In the genomic region with DNA sequence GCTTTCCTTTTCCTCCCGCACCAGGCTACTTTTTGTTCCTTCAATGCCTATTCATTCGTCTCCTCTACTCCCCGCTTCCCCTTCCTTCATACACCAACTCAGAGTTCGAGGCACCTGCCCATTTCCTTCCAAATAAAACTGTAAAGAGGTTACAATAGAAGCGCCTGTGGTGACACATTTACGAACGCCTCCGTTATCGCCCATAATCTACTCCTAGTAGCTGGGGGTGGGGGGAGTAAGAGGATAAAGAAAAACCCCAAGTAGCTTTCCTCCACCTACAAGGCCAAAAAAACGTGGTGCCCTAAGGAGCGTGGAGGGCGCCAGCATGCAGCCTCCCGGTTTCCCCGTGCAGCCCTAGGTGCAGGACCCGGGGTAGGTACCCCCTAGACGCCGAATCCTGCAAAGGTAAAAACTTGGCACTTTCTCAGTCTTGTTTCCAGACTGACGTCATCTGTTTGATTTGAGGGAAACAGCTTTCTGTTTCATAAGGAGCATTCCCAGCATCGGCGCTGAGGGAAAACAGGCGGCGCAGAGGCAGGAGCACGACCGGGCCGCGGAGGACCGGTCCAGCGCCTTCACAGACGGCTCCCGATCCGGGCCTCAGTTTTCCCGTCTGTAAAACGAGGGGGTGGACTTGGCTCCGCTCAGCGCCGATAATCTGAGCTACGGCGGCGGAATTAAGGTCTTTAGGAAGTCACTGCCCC, we compare ENCODE assay signal across 8 cellular contexts. TPM values are rescaled to one million over a fixed set of nuclear protein-coding genes. Genes with fewer than 3 reads are reported as not detected.
DNase-seq lines count a peak whose midpoint lies in the region; ATAC-seq, FAIRE-seq and TF ChIP-seq lines count a peak whose summit lies in the region.

No MANE protein-coding gene starts in this region.

- H2AFZ ChIP-seq in astrocyte (ENCODE audit: low read depth, low read length) (peak overlapping the region; percentile 80), hepatocyte (peak overlapping the region; percentile 79)

- no peaks in the 10 kb centered on the region for H3K36me3 Mint-ChIP-seq in astrocyte (ENCODE audit: low read depth, unreplicated experiment)

- H3K4me1 ChIP-seq in HAP-1 = peaks cover 36% of the 10 kb centered on the region
- H3K4me1 ChIP-seq in SJSA1 (replicated peaks) = peaks cover 11% of the 10 kb centered on the region
- H3K4me1 ChIP-seq in astrocyte (ENCODE audit: insufficient read depth, low read length) = peaks cover 16% of the 10 kb centered on the region
- peaks cover 12% of the 10 kb centered on the region for H3K4me1 ChIP-seq in hepatocyte (ENCODE audit: insufficient read depth)
- peaks cover 16 to 21% of the 10 kb centered on the region in 2 donors for H3K4me1 ChIP-seq in gastrocnemius medialis

- H3K4me1 Mint-ChIP-seq in astrocyte (ENCODE audit: low read depth, unreplicated experiment) = peaks cover 5% of the 10 kb centered on the region

- ATAC-seq in gastrocnemius medialis = peak in 1 of 2 donors; percentile 13
- no peak for ATAC-seq in GM19351 (IDR thresholded peaks at IDR 0.05; ENCODE audit: unreplicated experiment)
- no peak for ATAC-seq in HG03039 (IDR thresholded peaks at IDR 0.05; ENCODE audit: unreplicated experiment)

- DNase-seq in AG09309 (ENCODE audit: low read depth) (no peak), HAP-1 (ENCODE audit: low spot score in 2 of 2) (peak; percentile 46 to 53), SJSA1 (ENCODE audit: low read depth in 1 of 2, low spot score in 2 of 2) (peak; percentile 58 to 73), astrocyte (ENCODE audit: low read depth) (peak; percentile 42), hepatocyte (ENCODE audit: low spot score) (peak; percentile 82), gastrocnemius medialis (no peak)

- H3K4me3 Mint-ChIP-seq in astrocyte (ENCODE audit: unreplicated experiment) = peak overlapping the region; percentile 98

- H3K27me3 Mint-ChIP-seq in astrocyte (ENCODE audit: low read depth, unreplicated experiment) = peaks cover 2% of the 10 kb centered on the region

- peaks cover 26% of the 10 kb centered on the region for H3K36me3 ChIP-seq in HAP-1 (replicated peaks)
- H3K36me3 ChIP-seq in SJSA1 = peaks cover 36% of the 10 kb centered on the region
- peaks cover 8% of the 10 kb centered on the region for H3K36me3 ChIP-seq in astrocyte (ENCODE audit: insufficient read depth, low read length)
- no peaks in the 10 kb centered on the region for H3K36me3 ChIP-seq in hepatocyte (replicated peaks; ENCODE audit: insufficient read depth, low read depth)
- H3K36me3 ChIP-seq in gastrocnemius medialis = peaks cover 0 to 5% of the 10 kb centered on the region in 2 donors

- in situ Hi-C loops in HAP-1 (cut with MboI; ENCODE audit: low sequenced_read_pairs) (no loop called here), gastrocnemius medialis (cut with MboI; ENCODE audit: low sequenced_read_pairs in 4 of 4) (no loop called here)

- FAIRE-seq in astrocyte (lab: Jason Lieb, UNC) = no peak

- H3K9me2 ChIP-seq in hepatocyte (replicated peaks; ENCODE audit: insufficient read depth) = no peaks in the 10 kb centered on the region

- peak overlapping the region; percentile 96 for H3K4me3 ChIP-seq in AG09309 (ENCODE audit: control insufficient read depth, low read depth, low read length)
- peak overlapping the region; percentile 80 for H3K4me3 ChIP-seq in HAP-1
- peak overlapping the region; percentile 74 for H3K4me3 ChIP-seq in SJSA1
- peak overlapping the region; percentile 87 for H3K4me3 ChIP-seq in astrocyte (ENCODE audit: insufficient read depth, low read depth, low read length)
- H3K4me3 ChIP-seq in hepatocyte = peak overlapping the region; percentile 92
- H3K4me3 ChIP-seq in gastrocnemius medialis = peak overlapping the region; percentile 66 to 92 (median 86)

- H3K27me3 ChIP-seq in HAP-1 (ENCODE audit: low read depth) (no peaks in the 10 kb centered on the region), SJSA1 (replicated peaks) (no peaks in the 10 kb centered on the region), astrocyte (ENCODE audit: insufficient read depth, low read length) (no peaks in the 10 kb centered on the region), hepatocyte (no peaks in the 10 kb centered on the region), gastrocnemius medialis (no peaks in the 10 kb centered on the region)

- H3K79me2 ChIP-seq in astrocyte (ENCODE audit: insufficient read depth, low read length) (peaks cover 56% of the 10 kb centered on the region), hepatocyte (peaks cover 51% of the 10 kb centered on the region)

- no peaks in the 10 kb centered on the region for H3K9me3 ChIP-seq in HAP-1
- no peaks in the 10 kb centered on the region for H3K9me3 ChIP-seq in SJSA1 (replicated peaks)
- no peaks in the 10 kb centered on the region for H3K9me3 ChIP-seq in astrocyte (ENCODE audit: insufficient read depth, low read depth, low read length)
- H3K9me3 ChIP-seq in hepatocyte (ENCODE audit: low read depth) = no peaks in the 10 kb centered on the region
- H3K9me3 ChIP-seq in gastrocnemius medialis = no peaks in the 10 kb centered on the region

- H4K20me1 ChIP-seq in astrocyte (ENCODE audit: insufficient read depth, low read length) (peaks cover 28% of the 10 kb centered on the region), hepatocyte (ENCODE audit: insufficient read depth, poor library complexity, severe bottlenecking) (no peaks in the 10 kb centered on the region)

- 4% methylated on average over 39 of the region's 39 CpGs for WGBS in hepatocyte (ENCODE audit: low lambda C conversion rate, missing lambda C conversion rate)

- H3K27ac ChIP-seq in SJSA1 = peak overlapping the region; percentile 41
- peak overlapping the region; percentile 73 for H3K27ac ChIP-seq in astrocyte (ENCODE audit: low read depth, low read length)
- peak overlapping the region; percentile 90 for H3K27ac ChIP-seq in hepatocyte
- H3K27ac ChIP-seq in gastrocnemius medialis = peak overlapping the region; percentile 83 to 92 (median 90)

- peak overlapping the region; percentile 96 for H3K4me2 ChIP-seq in astrocyte (ENCODE audit: low read length)
- peak overlapping the region; percentile 97 for H3K4me2 ChIP-seq in hepatocyte

- H3K27ac Mint-ChIP-seq in astrocyte (ENCODE audit: unreplicated experiment) = peak overlapping the region; percentile 87

- intact Hi-C loops in gastrocnemius medialis (cut with DNase I; ENCODE audit: low total_unique reads) = loop anchor here (5.0 kb wide), 1 partner anchor 85 kb away; a partner anchor contains a TSS

- TF ChIP-seq CTCF in AG09309 (IDR thresholded peaks at IDR 0.05; ENCODE audit: control insufficient read depth, insufficient read depth, low read depth, low read length, missing control alignments) (no peak), astrocyte (IDR thresholded peaks at IDR 0.05; ENCODE audit: insufficient read depth, low read depth, low read length) (no peak), hepatocyte (IDR thresholded peaks at IDR 0.05; ENCODE audit: poor library complexity) (no peak), gastrocnemius medialis (IDR thresholded peaks at IDR 0.05 in 4 of 5, conservative IDR thresholded peaks at IDR 0.05 in 1 of 5) (no peak)

- TF ChIP-seq POLR2A in gastrocnemius medialis (IDR thresholded peaks at IDR 0.05) = no peak

- H3K9ac ChIP-seq in astrocyte (ENCODE audit: low read length) = peak overlapping the region; percentile 93

- peaks cover 3% of the 10 kb centered on the region for H3K9me3 Mint-ChIP-seq in astrocyte (ENCODE audit: unreplicated experiment)

RNA-seq across cellular contexts. Expression of a gene that starts 0.9 kb away (rescaled TPM):
- total RNA-seq in SJSA1 (2014; rRNA removed; shearing (Covaris generic)) = 199 and 254 TPM in 2 replicates
- total RNA-seq in astrocyte (95.3 and 108 TPM in 2 replicates), hepatocyte (156 and 175 TPM in 2 replicates), gastrocnemius medialis (100 to 1,000 TPM in 1 of 4 donors, 10 to 100 TPM in 3; 73.9 to 146 (median 95.3) TPM)
- polyA plus RNA-seq in hepatocyte = 106 and 131 TPM in 2 replicates

RNA-seq across cellular contexts. Expression of a gene that starts 51.5 kb away (rescaled TPM):
- total RNA-seq in SJSA1 (2014; rRNA removed; shearing (Covaris generic)) = not detected in 2 replicates
- not detected in 2 replicates for total RNA-seq in astrocyte
- total RNA-seq in hepatocyte = not detected in 2 replicates
- polyA plus RNA-seq in hepatocyte = not detected in 2 replicates
- total RNA-seq in gastrocnemius medialis = under 1 TPM in 1 of 4 donors, not detected in 3; 0.03 TPM

Comparison
In these comparisons a context has a peak if more than half of its experiments do, and no peak if none do; other contexts are left out.
1. DNase-seq: peak in HAP-1 (2 of 2), SJSA1 (2 of 2), astrocyte (single experiment) and hepatocyte (single experiment); none in AG09309 (single experiment) and gastrocnemius medialis (0 of 2).
2. Peak in every context shown above with its lines, with median percentiles within 50 percentile points of each other: H3K4me3 ChIP-seq and H3K27ac ChIP-seq.